Comparison of ENCODE assay signal across 8 cellular contexts in the genomic region with DNA sequence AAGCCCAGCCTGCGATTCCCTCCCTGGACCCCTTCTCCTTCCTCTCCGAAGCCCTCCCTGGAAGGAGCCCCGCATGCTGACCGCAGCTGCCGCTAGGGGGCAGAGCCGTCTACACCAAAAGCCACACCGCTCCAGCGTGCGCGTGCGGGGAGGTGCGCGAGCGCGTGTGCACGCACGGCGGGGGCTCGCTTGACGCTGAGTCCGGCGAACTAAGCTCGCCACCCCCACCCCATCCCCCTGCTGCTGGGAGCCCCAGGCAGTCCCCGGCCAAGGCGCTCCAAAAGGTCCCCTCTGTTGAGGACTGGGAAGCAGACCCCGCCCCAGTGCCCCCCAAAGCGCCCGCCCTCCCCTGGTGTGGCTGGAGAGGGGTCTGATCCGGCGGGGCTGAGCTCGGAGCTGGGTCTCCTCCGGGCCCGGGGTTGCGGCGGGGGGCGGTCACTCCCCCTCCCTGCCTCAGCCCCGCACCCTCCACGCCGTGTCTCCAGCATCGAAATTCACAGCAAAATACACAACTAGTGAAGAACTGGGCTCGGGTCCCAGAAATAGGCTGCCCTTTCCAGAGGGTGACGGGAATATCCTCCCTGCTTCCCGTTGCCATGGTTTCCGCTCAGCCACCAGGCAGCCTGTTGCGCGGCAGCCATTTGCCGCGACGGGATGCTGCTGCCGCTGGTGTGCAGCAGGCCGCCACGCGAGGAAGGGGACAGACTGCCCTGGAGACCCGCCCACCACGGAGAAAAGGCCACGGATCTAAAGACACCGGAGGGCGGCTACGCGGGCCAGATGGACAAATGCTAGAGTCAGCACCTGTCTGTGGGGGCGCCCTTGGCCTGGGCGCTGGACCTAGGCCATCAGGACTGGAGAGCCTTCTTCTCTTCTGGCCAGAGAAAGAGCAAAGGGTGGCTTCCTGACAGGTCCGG.
DNase-seq lines count a peak whose midpoint lies in the region; ATAC-seq and TF ChIP-seq lines count a peak whose summit lies in the region.

No MANE protein-coding gene starts in this region.

- DNase-seq in HUDEP-2 (lab: John Stamatoyannopoulos, UW; ENCODE audit: unreplicated experiment in 76 of 76): peak in 57 of 76 experiments; percentile 0 to 55 (median 22)
- peak; percentile 77 for DNase-seq in RPMI8226
- DNase-seq in activated gamma-delta T cell treated with anti-CD3 and anti-CD28 coated beads, Interleukin-2, amount 50 U/mL, for 16 hours (ENCODE audit: low read depth): peak; percentile 66
- peak; percentile 50 for DNase-seq in foreskin melanocyte
- DNase-seq in nucleus accumbens (lab: John Stamatoyannopoulos, UW): peak in 54 of 56 donors; percentile 23 to 85 (median 64)
- DNase-seq in substantia nigra (lab: John Stamatoyannopoulos, UW): peak in 47 of 49 donors; percentile 12 to 83 (median 61)

- ATAC-seq in HG03280 (IDR thresholded peaks at IDR 0.05; ENCODE audit: unreplicated experiment): no peak

- peak overlapping the region; percentile 83 for H3K27ac ChIP-seq in substantia nigra (ENCODE audit: low read depth, low read length, poor library complexity, severe bottlenecking)

- peak; percentile 84 for TF ChIP-seq CTCF in GM12874 (IDR thresholded peaks at IDR 0.05; ENCODE audit: insufficient read depth, low read depth, low read length)

Comparison
In these comparisons a context has a peak if more than half of its experiments do, and no peak if none do; other contexts are left out.
1. DNase-seq: peak in every context shown above with its lines; median percentile 77 in RPMI8226; 66 in activated gamma-delta T cell treated with anti-CD3 and anti-CD28 coated beads, Interleukin-2, amount 50 U/mL, for 16 hours; 64 in nucleus accumbens; 61 in substantia nigra; 50 in foreskin melanocyte; 22 in HUDEP-2.